ENCODE assay signal across 21 cellular contexts in genomic region chr16:15843635-15844279, GRCh38.
"Had no signal": no experiment of that assay in that cellular context is flagged by ENCODE, and none has a peak within 500 bp of the region (broad histone marks: within the 10 kb centered on the region; RNA-seq: fewer than 3 reads in every experiment).

No MANE protein-coding gene starts in this region.

- H3K27me3 Mint-ChIP-seq: activated naive CD4-positive, alpha-beta T cell treated with anti-CD3 and anti-CD28 coated beads, Interleukin-2, amount 50 U/mL, for 24 hours had no signal

- DNase-seq: activated CD4-positive, alpha-beta memory T cell treated with anti-CD3 and anti-CD28 coated beads, Interleukin-2, amount 10 ng/mL, durations not matched to agents 7 days and 5 days; activated T-cell treated with anti-CD3 and anti-CD28 coated beads, Interleukin-2, amount 50 U/mL, for 24 hours; central memory CD4-positive, alpha-beta T cell; colonic mucosa; esophagus squamous epithelium; foreskin fibroblast; glutamatergic neuron; hypothalamus; kidney; left ventricle myocardium inferior; occipital lobe; right cardiac atrium; T-cell; T1000; thyroid gland; WERI-Rb-1 had no signal

- H3K36me3 Mint-ChIP-seq: activated naive CD4-positive, alpha-beta T cell treated with anti-CD3 and anti-CD28 coated beads, Interleukin-2, amount 50 U/mL, for 24 hours; brain; T-cell had no signal

- H3K27ac ChIP-seq: colonic mucosa, left ventricle myocardium inferior, thyroid gland, vagina, WERI-Rb-1 had no signal

- ATAC-seq: right cardiac atrium, T-cell had no signal

- H3K36me3 ChIP-seq: colonic mucosa, esophagus squamous epithelium, left ventricle myocardium inferior, thyroid gland, vagina, WERI-Rb-1 had no signal

- H3K9me3 Mint-ChIP-seq: activated CD4-positive, alpha-beta memory T cell treated with anti-CD3 and anti-CD28 coated beads, Interleukin-2, amount 10 ng/mL, durations not matched to agents 7 days and 5 days; activated naive CD4-positive, alpha-beta T cell treated with anti-CD3 and anti-CD28 coated beads, Interleukin-2, amount 50 U/mL, for 24 hours; activated T-cell treated with anti-CD3 and anti-CD28 coated beads, Interleukin-2, amount 50 U/mL, for 24 hours; brain; nephron; T-cell had no signal

- H3K4me3 ChIP-seq: colonic mucosa, esophagus squamous epithelium, left ventricle myocardium inferior, thyroid gland, vagina had no signal

- H3K27ac Mint-ChIP-seq: activated CD4-positive, alpha-beta memory T cell treated with anti-CD3 and anti-CD28 coated beads, Interleukin-2, amount 10 ng/mL, durations not matched to agents 7 days and 5 days; activated naive CD4-positive, alpha-beta T cell treated with anti-CD3 and anti-CD28 coated beads, Interleukin-2, amount 50 U/mL, for 24 hours; activated T-cell treated with anti-CD3 and anti-CD28 coated beads, Interleukin-2, amount 50 U/mL, for 24 hours; brain; nephron; progenitor cell of endocrine pancreas; T-cell had no signal

- H3K4me1 ChIP-seq: colonic mucosa, left ventricle myocardium inferior, vagina had no signal

- H3K9me3 ChIP-seq: colonic mucosa, esophagus squamous epithelium, left ventricle myocardium inferior, thyroid gland, vagina had no signal

- H3K27me3 ChIP-seq: colonic mucosa, esophagus squamous epithelium, thyroid gland, vagina had no signal

- H3K4me3 Mint-ChIP-seq: activated CD4-positive, alpha-beta memory T cell treated with anti-CD3 and anti-CD28 coated beads, Interleukin-2, amount 10 ng/mL, durations not matched to agents 7 days and 5 days; activated naive CD4-positive, alpha-beta T cell treated with anti-CD3 and anti-CD28 coated beads, Interleukin-2, amount 50 U/mL, for 24 hours; activated T-cell treated with anti-CD3 and anti-CD28 coated beads, Interleukin-2, amount 50 U/mL, for 24 hours; brain; nephron; T-cell had no signal

- H3K4me1 Mint-ChIP-seq: activated CD4-positive, alpha-beta memory T cell treated with anti-CD3 and anti-CD28 coated beads, Interleukin-2, amount 10 ng/mL, durations not matched to agents 7 days and 5 days; activated naive CD4-positive, alpha-beta T cell treated with anti-CD3 and anti-CD28 coated beads, Interleukin-2, amount 50 U/mL, for 24 hours; brain; T-cell had no signal
